8 cellular contexts compared by ENCODE assay signal in the genomic region with DNA sequence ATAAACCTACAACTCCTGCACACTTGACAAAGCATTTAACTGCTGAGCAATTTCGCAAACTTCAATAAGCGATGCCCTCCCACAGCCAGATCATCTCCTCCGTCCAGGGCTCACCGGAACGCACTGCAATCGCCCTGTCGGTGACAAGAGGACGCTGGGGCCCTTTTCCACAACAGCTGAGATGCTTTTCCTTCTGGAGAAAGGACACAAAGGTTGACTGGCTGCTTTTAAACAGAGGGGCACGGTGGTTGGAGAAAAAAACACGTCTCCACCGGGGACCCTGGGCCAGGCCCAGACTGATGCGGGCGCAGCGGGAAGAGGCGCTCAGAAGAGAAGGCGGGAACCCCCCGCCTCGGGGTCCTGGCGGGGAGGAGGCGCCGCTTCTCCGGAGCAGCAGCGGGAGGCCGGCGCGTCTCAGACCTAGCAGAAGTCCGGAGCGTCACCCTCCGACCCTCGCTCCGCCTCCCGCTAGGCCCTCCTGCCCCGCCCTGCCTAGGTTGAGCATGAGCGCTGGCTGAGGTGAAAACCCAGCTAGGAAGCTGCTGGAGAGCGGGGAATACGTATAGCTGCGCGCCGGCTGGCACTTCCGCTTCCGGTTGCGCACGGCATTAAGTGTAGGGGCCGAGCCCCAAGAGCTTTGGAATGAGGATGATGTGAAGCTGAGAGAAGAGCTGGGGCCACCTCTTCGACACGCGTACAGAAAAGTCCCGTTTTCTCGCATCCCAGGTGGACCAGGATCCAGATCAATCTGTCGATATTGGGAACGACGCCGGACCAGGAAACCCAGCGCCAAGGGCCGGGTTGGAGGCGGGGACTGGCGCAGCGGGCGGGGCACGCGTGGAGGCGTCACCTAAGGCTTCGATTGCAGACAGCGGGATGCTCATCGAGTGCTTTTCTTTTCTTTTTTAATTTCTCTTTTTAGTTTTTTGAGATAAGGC. TPM values are rescaled to one million over a fixed set of nuclear protein-coding genes. Genes with fewer than 3 reads are reported as not detected.
DNase-seq lines count a peak whose midpoint lies in the region; ATAC-seq and TF ChIP-seq lines count a peak whose summit lies in the region.

A gene (minus strand): TSS at position 564 of the 938 bp plus-strand sequence. CDS start 3,788 bp downstream, outside the sequence.

- H3K4me1 ChIP-seq in rectal smooth muscle tissue (ENCODE audit: control insufficient read depth, insufficient read depth, low read length) (peaks cover 6% of the 10 kb centered on the region), vagina (peaks cover 15% of the 10 kb centered on the region)

- H3K4me3 ChIP-seq in rectal smooth muscle tissue (ENCODE audit: low read length) (peak within 1 kb of the TSS; percentile 94), vagina (peak within 1 kb of the TSS; percentile 73 to 76)

- no peaks in the 10 kb centered on the region for H3K27me3 ChIP-seq in rectal smooth muscle tissue (ENCODE audit: control insufficient read depth, insufficient read depth, low read length)
- H3K27me3 ChIP-seq in vagina = no peaks in the 10 kb centered on the region

- peak within 1 kb of the TSS; percentile 94 for H3K27ac ChIP-seq in rectal smooth muscle tissue (ENCODE audit: low read depth, low read length)
- peak within 1 kb of the TSS; percentile 91 for H3K27ac ChIP-seq in vagina

- no peaks in the 10 kb centered on the region for H3K36me3 ChIP-seq in rectal smooth muscle tissue (ENCODE audit: control insufficient read depth, insufficient read depth, low read length)
- H3K36me3 ChIP-seq in vagina = peaks cover 0 to 6% of the 10 kb centered on the region in 2 donors

- ATAC-seq in GM18502 (IDR thresholded peaks at IDR 0.05; ENCODE audit: poor library complexity, unreplicated experiment) (peak; percentile 98), HG02943 (IDR thresholded peaks at IDR 0.05; ENCODE audit: low read depth, unreplicated experiment) (peak; percentile 89)

- DNase-seq in NCI-H1930 (lab: John Stamatoyannopoulos, UW) = peak; percentile 88 to 89
- DNase-seq in T1000 (lab: John Stamatoyannopoulos, UW) = peak; percentile 85
- peak; percentile 98 for DNase-seq in astrocyte of the hippocampus (ENCODE audit: low read depth, low spot score)
- DNase-seq in hepatic stellate cell (ENCODE audit: low spot score) = peak; percentile 93
- peak in 1 of 2 donors; percentile 90 for DNase-seq in vagina (ENCODE audit: extremely low spot score in 2 of 2)

- H3K9ac ChIP-seq in rectal smooth muscle tissue (ENCODE audit: low read length) = peak within 1 kb of the TSS; percentile 84

- peak in 1 of 2 donors; percentile 39 for TF ChIP-seq POLR2A in vagina (IDR thresholded peaks at IDR 0.05)

- no peaks in the 10 kb centered on the region for H3K9me3 ChIP-seq in vagina

- intact Hi-C loops in vagina (cut with DNase I) = no loop called here

- TF ChIP-seq CTCF in vagina (IDR thresholded peaks at IDR 0.05) = no peak

RNA-seq across cellular contexts. Expression of the gene that starts here (rescaled TPM):
- total RNA-seq in vagina = 12.8 TPM
